In the genomic region with DNA sequence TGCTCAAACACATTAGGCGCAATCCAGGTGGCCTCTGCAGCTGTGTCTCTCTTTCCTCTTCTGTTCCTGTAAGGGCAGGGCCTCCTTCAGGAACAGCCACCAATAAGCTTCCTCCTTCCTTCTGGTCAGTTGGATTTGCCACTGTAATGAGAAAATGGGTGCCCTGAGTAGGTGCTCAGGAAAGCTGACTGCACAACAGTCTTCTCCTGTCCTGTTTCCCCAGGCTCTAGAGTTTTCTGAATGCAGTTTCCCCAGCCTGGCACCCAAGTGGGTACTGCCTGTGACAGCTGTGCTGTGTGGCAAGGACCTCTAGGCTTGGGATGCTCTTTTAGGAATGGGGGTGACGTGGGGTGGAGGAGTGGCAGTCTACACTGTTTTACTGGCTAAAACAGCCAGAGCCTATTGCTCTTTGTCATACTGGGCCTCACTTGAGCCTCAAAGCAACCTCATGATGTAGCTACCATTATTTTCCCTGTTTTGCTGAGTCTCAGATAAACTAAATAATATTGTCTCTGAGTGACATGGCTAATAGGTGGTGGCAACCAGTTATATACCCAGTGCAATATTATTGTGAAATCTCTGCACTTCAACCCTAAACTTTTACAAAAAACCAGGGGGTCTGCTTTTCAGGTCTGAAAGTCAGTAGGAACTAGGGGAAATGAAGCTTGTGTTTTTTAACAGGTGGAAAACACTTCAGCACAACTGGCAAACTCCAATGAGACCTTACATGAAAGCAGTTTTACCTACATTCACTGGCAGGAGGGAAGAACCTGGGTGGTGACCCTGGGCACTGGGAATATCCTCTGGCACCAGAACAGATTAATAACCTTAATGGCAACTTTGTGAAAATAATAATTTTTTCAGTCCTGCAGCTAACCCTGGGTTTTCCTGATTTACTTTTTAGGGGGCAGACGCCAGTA, we compare ENCODE assay signal across 8 cellular contexts. TPM values are rescaled to one million over a fixed set of nuclear protein-coding genes. Genes with fewer than 3 reads are reported as not detected.
DNase-seq lines count a peak whose midpoint lies in the region; ATAC-seq and TF ChIP-seq lines count a peak whose summit lies in the region.

No MANE protein-coding gene starts in this region.

- intact Hi-C loops in right cardiac atrium (cut with DNase I), result no loop called here
- intact Hi-C loops in Right ventricle myocardium superior (cut with DNase I), result no loop called here
- intact Hi-C loops in vagina (cut with DNase I), result no loop called here

- peak overlapping the region; percentile 81 for H3K27ac ChIP-seq in right cardiac atrium (ENCODE audit: low read length)
- no peak overlapping the region for H3K27ac ChIP-seq in mesodermal cell (ENCODE audit: low read depth, low read length, severe bottlenecking)
- H3K27ac ChIP-seq in vagina, result peak overlapping the region; percentile 71
- no peak overlapping the region for H3K27ac ChIP-seq in Karpas-422 (ENCODE audit: low read length)

- peaks cover 5% of the 10 kb centered on the region for H3K4me1 ChIP-seq in right cardiac atrium (ENCODE audit: control insufficient read depth, insufficient read depth, low read length)
- peaks cover 6% of the 10 kb centered on the region for H3K4me1 ChIP-seq in mesodermal cell (ENCODE audit: control insufficient read depth, insufficient read depth, low read length, poor library complexity, severe bottlenecking)
- H3K4me1 ChIP-seq in vagina, result peaks cover 8% of the 10 kb centered on the region
- H3K4me1 ChIP-seq in Karpas-422 (ENCODE audit: low read length), result no peaks in the 10 kb centered on the region

- TF ChIP-seq POLR2A in vagina (IDR thresholded peaks at IDR 0.05), result no peak

- no peaks in the 10 kb centered on the region for H3K9me3 Mint-ChIP-seq in central memory CD8-positive, alpha-beta T cell

- no peaks in the 10 kb centered on the region for H3K79me2 ChIP-seq in Karpas-422 (ENCODE audit: low read length)

- ATAC-seq in right cardiac atrium (no peak), Right ventricle myocardium superior (ENCODE audit: poor library complexity) (no peak)
- no peak for ATAC-seq in central memory CD8-positive, alpha-beta T cell (replicated peaks; ENCODE audit: extremely low read depth, poor library complexity, severe bottlenecking)

- DNase-seq in right cardiac atrium (no peak), Right ventricle myocardium superior (no peak), vagina (ENCODE audit: extremely low spot score in 2 of 2) (no peak), NCI-H226 (no peak), NCI-H187 treated with DMSO at 0.1 percent for 48 hours (lab: John Stamatoyannopoulos, UW) (no peak), Karpas-422 (no peak)
- no peak for DNase-seq in central memory CD8-positive, alpha-beta T cell (ENCODE audit: low spot score in 2 of 2)

- peaks cover 12% of the 10 kb centered on the region for H3K4me1 Mint-ChIP-seq in central memory CD8-positive, alpha-beta T cell

- H4K20me1 ChIP-seq in Karpas-422 (ENCODE audit: insufficient read depth, low read depth, low read length), result no peaks in the 10 kb centered on the region

- H3K36me3 Mint-ChIP-seq in central memory CD8-positive, alpha-beta T cell (ENCODE audit: insufficient read depth), result no peaks in the 10 kb centered on the region

- no peaks in the 10 kb centered on the region for H3K9me3 ChIP-seq in right cardiac atrium (ENCODE audit: control insufficient read depth, low read length)
- no peaks in the 10 kb centered on the region for H3K9me3 ChIP-seq in mesodermal cell (ENCODE audit: control insufficient read depth, low read length)
- H3K9me3 ChIP-seq in vagina, result no peaks in the 10 kb centered on the region
- H3K9me3 ChIP-seq in Karpas-422 (ENCODE audit: low read length), result no peaks in the 10 kb centered on the region

- H3K9me2 ChIP-seq in Karpas-422 (replicated peaks; ENCODE audit: insufficient read depth, low read length), result no peaks in the 10 kb centered on the region

- H3K27me3 ChIP-seq in right cardiac atrium (ENCODE audit: control insufficient read depth, insufficient read depth) (no peaks in the 10 kb centered on the region), vagina (no peaks in the 10 kb centered on the region), Karpas-422 (ENCODE audit: low read length) (no peaks in the 10 kb centered on the region)

- H3K36me3 ChIP-seq in mesodermal cell (ENCODE audit: control insufficient read depth, insufficient read depth, low read length) (no peaks in the 10 kb centered on the region), vagina (no peaks in the 10 kb centered on the region), Karpas-422 (ENCODE audit: insufficient read depth, low read length) (no peaks in the 10 kb centered on the region)

- peaks cover 77% of the 10 kb centered on the region for H3K27me3 Mint-ChIP-seq in central memory CD8-positive, alpha-beta T cell

- H3K4me2 ChIP-seq in Karpas-422 (ENCODE audit: low read depth, low read length, poor library complexity, severe bottlenecking), result no peak overlapping the region

- no peak overlapping the region for H3K9ac ChIP-seq in Karpas-422 (ENCODE audit: low read length)

- peak overlapping the region; percentile 49 for H3K27ac Mint-ChIP-seq in central memory CD8-positive, alpha-beta T cell (ENCODE audit: low read depth)

- WGBS in right cardiac atrium, result 74% methylated on average over 3 of the region's 3 CpGs
- whole genome bisulfite sequencing in mesodermal cell (ENCODE audit: insufficient coverage in 2 of 2), 2 experiments, result 89 to 100% methylated on average over 1 to 2 of the region's 3 CpGs

- no peak for TF ChIP-seq CTCF in vagina (IDR thresholded peaks at IDR 0.05)

- H2AFZ ChIP-seq in Karpas-422 (ENCODE audit: low read length), result no peak overlapping the region

- H3K4me3 ChIP-seq in right cardiac atrium (ENCODE audit: low read length) (peak overlapping the region; percentile 46), mesodermal cell (ENCODE audit: extremely low read depth, insufficient read depth, low read length, poor library complexity, severe bottlenecking) (peak overlapping the region; percentile 48), vagina (peak overlapping the region; percentile 58 to 60), Karpas-422 (ENCODE audit: low read length) (no peak overlapping the region)

- H3K4me3 Mint-ChIP-seq in central memory CD8-positive, alpha-beta T cell, result peak overlapping the region; percentile 57

RNA-seq across cellular contexts. Expression of a gene that starts 1.1 kb away (rescaled TPM):
- total RNA-seq in right cardiac atrium (10 to 100 TPM in 2 of 4 donors, 1 to 10 TPM in 2; 6.2 to 19.1 (median 13.0) TPM), Right ventricle myocardium superior (7.4 TPM), vagina (17.7 TPM)
- polyA plus RNA-seq in right cardiac atrium, result 27.2 TPM
- 2.4 TPM for polyA plus RNA-seq in mesodermal cell (2013, experiment 1 of 2)
- 1.4 TPM for polyA plus RNA-seq in mesodermal cell (2013, experiment 2 of 2)
- total RNA-seq in Karpas-422 (2014; rRNA removed; shearing (Covaris generic); ENCODE audit: low replicate concordance), result not detected in 2 replicates

RNA-seq across cellular contexts. Expression of a gene that starts 59.4 kb away (rescaled TPM):
- total RNA-seq in right cardiac atrium (1 to 10 TPM in 1 of 4 donors, under 1 TPM in 3; 0.50 to 1.9 (median 0.78) TPM), Right ventricle myocardium superior (0.75 TPM), vagina (not detected)
- 2.5 TPM for polyA plus RNA-seq in right cardiac atrium
- 3.8 TPM for polyA plus RNA-seq in mesodermal cell (2013, experiment 1 of 2)
- polyA plus RNA-seq in mesodermal cell (2013, experiment 2 of 2), result 2.0 TPM
- total RNA-seq in Karpas-422 (2014; rRNA removed; shearing (Covaris generic); ENCODE audit: low replicate concordance), result not detected in 2 replicates

Comparison
In these comparisons a context has a peak if more than half of its experiments do, and no peak if none do; other contexts are left out.
1. H3K27ac ChIP-seq: peak in right cardiac atrium (single experiment) and vagina (single experiment); none in mesodermal cell (single experiment) and Karpas-422 (single experiment).